In the genomic region with DNA sequence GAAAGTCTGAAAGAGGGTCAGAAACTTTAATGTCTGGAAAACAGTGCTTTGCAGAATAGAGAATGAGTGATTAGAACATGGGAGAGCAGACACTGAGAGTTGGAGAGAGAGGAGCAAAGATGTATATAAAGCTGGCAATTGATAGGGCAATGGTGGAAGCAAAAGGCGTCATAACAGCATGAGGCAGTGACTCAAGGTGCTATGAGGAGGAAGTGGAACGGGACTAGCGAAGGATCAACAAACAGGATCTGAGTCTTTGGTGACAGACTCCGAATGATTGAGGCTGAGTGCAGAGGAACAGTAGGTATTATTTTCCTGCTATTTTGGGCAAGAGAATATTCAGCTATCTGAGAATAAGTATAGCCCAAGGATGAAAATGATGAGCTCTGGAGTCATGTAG, we compare ENCODE assay signal across 21 cellular contexts. TPM values are rescaled to one million over a fixed set of nuclear protein-coding genes. Genes with fewer than 3 reads are reported as not detected.
"Had no signal": no experiment of that assay in that cellular context is flagged by ENCODE, and none has a peak within 500 bp of the region (broad histone marks: within the 10 kb centered on the region; RNA-seq: fewer than 3 reads in every experiment).

No MANE protein-coding gene starts in this region.

- H3K27ac Mint-ChIP-seq: activated CD4-positive, alpha-beta T cell treated with anti-CD3 and anti-CD28 coated beads, Interleukin-2, amount 10 ng/mL, durations not matched to agents 24 days and 14 days; activated naive CD8-positive, alpha-beta T cell; activated T-cell treated with anti-CD3 and anti-CD28 coated beads, Interleukin-2, amount 50 U/mL, for 72 hours; brain; dendritic cell treated with granulocyte-macrophage colony-stimulating factor and Interleukin-4, amounts not matched to agents 40 ng/mL and 50 ng/mL, for 4 days; effector memory CD8-positive, alpha-beta T cell; stimulated activated naive B cell treated with anti-CD40 and anti-IgM and Interleukin-4, amounts not matched to agents 10 μg/mL and 1 μg/mL and 100 μg/mL, for 72 hours had no signal

- H3K9me3 Mint-ChIP-seq: activated CD4-positive, alpha-beta T cell treated with anti-CD3 and anti-CD28 coated beads, Interleukin-2, amount 10 ng/mL, durations not matched to agents 24 days and 14 days; activated T-cell treated with anti-CD3 and anti-CD28 coated beads, Interleukin-2, amount 50 U/mL, for 72 hours; brain; dendritic cell treated with granulocyte-macrophage colony-stimulating factor and Interleukin-4, amounts not matched to agents 40 ng/mL and 50 ng/mL, for 4 days; effector memory CD8-positive, alpha-beta T cell; neural crest cell; stimulated activated naive B cell treated with anti-CD40 and anti-IgM and Interleukin-4, amounts not matched to agents 10 μg/mL and 1 μg/mL and 100 μg/mL, for 72 hours had no signal

- H3K27ac ChIP-seq: gastroesophageal sphincter, prostate gland, skin epidermis, thyroid gland had no signal

- H3K9me3 ChIP-seq: gastroesophageal sphincter, prostate gland, thyroid gland had no signal

- ATAC-seq: activated T-cell treated with anti-CD3 and anti-CD28 coated beads, Interleukin-2, amount 50 U/mL, for 72 hours; effector memory CD8-positive, alpha-beta T cell; gastroesophageal sphincter; right cardiac atrium; stimulated activated naive B cell treated with anti-CD40 and anti-IgM and Interleukin-4, amounts not matched to agents 10 μg/mL and 1 μg/mL and 100 μg/mL, for 72 hours had no signal

- H3K36me3 ChIP-seq: prostate gland, thyroid gland had no signal

- H3K4me3 ChIP-seq: gastroesophageal sphincter, lung, prostate gland, skin epidermis, thyroid gland had no signal

- H3K27me3 ChIP-seq: gastroesophageal sphincter, thyroid gland had no signal

- DNase-seq: activated CD4-positive, alpha-beta T cell treated with anti-CD3 and anti-CD28 coated beads, Interleukin-2, amount 10 ng/mL, durations not matched to agents 24 days and 14 days; activated CD8-positive, alpha-beta memory T cell treated with anti-CD3 and anti-CD28 coated beads, Interleukin-2, amount 50 U/mL, for 48 hours; activated gamma-delta T cell treated with Interleukin-2 at 50 U/mL for 16 hours; activated T-cell treated with anti-CD3 and anti-CD28 coated beads, Interleukin-2, amount 50 U/mL, for 72 hours; amniotic stem cell; effector memory CD8-positive, alpha-beta T cell; midbrain; right cardiac atrium; stimulated activated CD4-positive, alpha-beta T cell treated with anti-CD3 and anti-CD28 coated beads, Interleukin-15, amount 100 ng/mL, for 24 hours; stimulated activated CD4-positive, alpha-beta T cell treated with anti-CD3 and anti-CD28 coated beads, Interleukin-4, amount 100 ng/mL, for 1 hour; stimulated activated naive B cell treated with anti-CD40 and anti-IgM and Interleukin-4, amounts not matched to agents 10 μg/mL and 1 μg/mL and 100 μg/mL, for 72 hours; thyroid gland had no signal

- H3K4me1 Mint-ChIP-seq: stimulated activated naive B cell treated with anti-CD40 and anti-IgM and Interleukin-4, amounts not matched to agents 10 μg/mL and 1 μg/mL and 100 μg/mL, for 72 hours had no signal

- FAIRE-seq: urothelium cell line had no signal

- H3K27me3 Mint-ChIP-seq: activated CD4-positive, alpha-beta T cell treated with anti-CD3 and anti-CD28 coated beads, Interleukin-2, amount 10 ng/mL, durations not matched to agents 24 days and 14 days; activated naive CD8-positive, alpha-beta T cell; brain; dendritic cell treated with granulocyte-macrophage colony-stimulating factor and Interleukin-4, amounts not matched to agents 40 ng/mL and 50 ng/mL, for 4 days; effector memory CD8-positive, alpha-beta T cell; stimulated activated naive B cell treated with anti-CD40 and anti-IgM and Interleukin-4, amounts not matched to agents 10 μg/mL and 1 μg/mL and 100 μg/mL, for 72 hours had no signal

- H3K4me3 Mint-ChIP-seq: activated CD4-positive, alpha-beta T cell treated with anti-CD3 and anti-CD28 coated beads, Interleukin-2, amount 10 ng/mL, durations not matched to agents 24 days and 14 days; activated naive CD8-positive, alpha-beta T cell; activated T-cell treated with anti-CD3 and anti-CD28 coated beads, Interleukin-2, amount 50 U/mL, for 72 hours; brain; dendritic cell treated with granulocyte-macrophage colony-stimulating factor and Interleukin-4, amounts not matched to agents 40 ng/mL and 50 ng/mL, for 4 days; effector memory CD8-positive, alpha-beta T cell; neural crest cell; stimulated activated naive B cell treated with anti-CD40 and anti-IgM and Interleukin-4, amounts not matched to agents 10 μg/mL and 1 μg/mL and 100 μg/mL, for 72 hours had no signal

RNA-seq across cellular contexts. Expression of a gene that starts 41.0 kb away (rescaled TPM):
- total RNA-seq: activated CD4-positive, alpha-beta T cell treated with anti-CD3 and anti-CD28 coated beads, Interleukin-2, amount 10 ng/mL, durations not matched to agents 24 days and 14 days had no signal
